Comparison of ENCODE assay signal across 1 cellular context in genomic region chr16:31061126-31061812, GRCh38.
TF ChIP-seq lines count a peak whose summit lies in the region.

No MANE protein-coding gene starts in this region.

TF ChIP-seq in K562, 482 proteins besides CTCF, POLR2A, EP300 and RAD21:
- TF ChIP-seq GATA2 (CRISPR knock-in tag; IDR thresholded peaks at IDR 0.05), result no peak
- no peak for TF ChIP-seq MTF1 (CRISPR knock-in tag; IDR thresholded peaks at IDR 0.05; ENCODE audit: borderline replicate concordance)
- no peak for TF ChIP-seq ZNF780A (CRISPR knock-in tag; IDR thresholded peaks at IDR 0.05)
- peak; percentile 29; the same call in 1 of the 2 replicates for TF ChIP-seq POLR2G (IDR thresholded peaks at IDR 0.05; ENCODE audit: low read depth, low read length)
TF ChIP-seq in K562: peak in this region for 1.
